Comparison of ENCODE assay signal across 8 cellular contexts in genomic region chr3:15207836-15208504, GRCh38. TPM values are rescaled to one million over a fixed set of nuclear protein-coding genes. Genes with fewer than 3 reads are reported as not detected.
DNase-seq lines count a peak whose midpoint lies in the region; ATAC-seq and TF ChIP-seq lines count a peak whose summit lies in the region.

No MANE protein-coding gene starts in this region.

- no peak overlapping the region for H3K27ac Mint-ChIP-seq in activated B cell treated with CpG ODN at 0.5 μM for 24 hours
- H3K27ac Mint-ChIP-seq in stimulated activated effector memory CD8-positive, alpha-beta T cell treated with anti-CD3 and anti-CD28 coated beads, Interleukin-12 subunit alpha, Interleukin-12 subunit beta, amount 100 ng/mL, for 72 hours, result peak overlapping the region; percentile 91
- H3K27ac Mint-ChIP-seq in CD14-positive monocyte, result peak overlapping the region in 1 of 7 donors; percentile 88

- CTCF ChIA-PET in HEK293T (lab: Yijun Ruan, JAX), result no interaction called here
- CTCF ChIA-PET in activated B cell treated with CpG ODN at 0.5 μM for 24 hours (lab: Charles Lee), result interaction anchor here (1.4 to 2.5 kb wide), 3 partner anchors 60 to 197 kb away, joined by 3 to 10 read pairs (median 9); no protein-coding TSS in a partner anchor

- DNase-seq in HEK293T (ENCODE audit: extremely low spot score) (no peak), activated B cell treated with CpG ODN at 0.5 μM for 24 hours (no peak), foreskin fibroblast (no peak), CD14-positive monocyte (ENCODE audit: low spot score) (no peak), islet precursor cell (no peak)
- DNase-seq in stimulated activated effector memory CD8-positive, alpha-beta T cell treated with anti-CD3 and anti-CD28 coated beads, Interleukin-12 subunit alpha, Interleukin-12 subunit beta, amount 100 ng/mL, for 72 hours (ENCODE audit: low spot score in 2 of 2), result no peak

- H3K27me3 Mint-ChIP-seq in activated B cell treated with CpG ODN at 0.5 μM for 24 hours (no peaks in the 10 kb centered on the region), CD14-positive monocyte (ENCODE audit: low read depth in 3 of 3) (peaks cover 0 to 2% (median 0%) of the 10 kb centered on the region in 3 donors)

- intact Hi-C loops in activated B cell treated with CpG ODN at 0.5 μM for 24 hours (cut with micrococcal nuclease), result loop anchor here (2.0 to 5.0 kb wide), 7 partner anchors 15 to 1059 kb away; partner anchors contain the start of gene OXNAD1
- intact Hi-C loops in CD14-positive monocyte (cut with micrococcal nuclease), result loop anchor here (2.0 to 10.0 kb wide), 4 partner anchors 103 to 394 kb away; partner anchors contain the start of genes BTD (in 1 of the 2) and HACL1 (in 1 of the 2)

- TF ChIP-seq CTCF in activated B cell treated with CpG ODN at 0.5 μM for 24 hours (IDR thresholded peaks at IDR 0.05) (no peak), foreskin fibroblast (IDR thresholded peaks at IDR 0.05; ENCODE audit: low read depth, low read length) (no peak), CD14-positive monocyte (IDR thresholded peaks at IDR 0.05) (no peak)

- H3K9me3 Mint-ChIP-seq in activated B cell treated with CpG ODN at 0.5 μM for 24 hours (no peaks in the 10 kb centered on the region), CD14-positive monocyte (no peaks in the 10 kb centered on the region)
- H3K9me3 Mint-ChIP-seq in stimulated activated effector memory CD8-positive, alpha-beta T cell treated with anti-CD3 and anti-CD28 coated beads, Interleukin-12 subunit alpha, Interleukin-12 subunit beta, amount 100 ng/mL, for 72 hours, result no peaks in the 10 kb centered on the region

- H3K4me3 Mint-ChIP-seq in activated B cell treated with CpG ODN at 0.5 μM for 24 hours (peak overlapping the region; percentile 56), CD14-positive monocyte (peak overlapping the region in 1 of 2 donors; percentile 32)
- peak overlapping the region; percentile 81 for H3K4me3 Mint-ChIP-seq in stimulated activated effector memory CD8-positive, alpha-beta T cell treated with anti-CD3 and anti-CD28 coated beads, Interleukin-12 subunit alpha, Interleukin-12 subunit beta, amount 100 ng/mL, for 72 hours

- H3K36me3 Mint-ChIP-seq in activated B cell treated with CpG ODN at 0.5 μM for 24 hours (ENCODE audit: low read depth) (peaks cover 24% of the 10 kb centered on the region), CD14-positive monocyte (peaks cover 18 to 29% of the 10 kb centered on the region in 2 donors)
- H3K36me3 Mint-ChIP-seq in stimulated activated effector memory CD8-positive, alpha-beta T cell treated with anti-CD3 and anti-CD28 coated beads, Interleukin-12 subunit alpha, Interleukin-12 subunit beta, amount 100 ng/mL, for 72 hours, result peaks cover 56% of the 10 kb centered on the region

- peaks cover 21% of the 10 kb centered on the region for H3K4me1 Mint-ChIP-seq in activated B cell treated with CpG ODN at 0.5 μM for 24 hours
- peaks cover 22% of the 10 kb centered on the region for H3K4me1 Mint-ChIP-seq in stimulated activated effector memory CD8-positive, alpha-beta T cell treated with anti-CD3 and anti-CD28 coated beads, Interleukin-12 subunit alpha, Interleukin-12 subunit beta, amount 100 ng/mL, for 72 hours
- peaks cover 21% of the 10 kb centered on the region for H3K4me1 Mint-ChIP-seq in CD14-positive monocyte

- ATAC-seq in activated B cell treated with CpG ODN at 0.5 μM for 24 hours (ENCODE audit: low read depth), result no peak
- ATAC-seq in stimulated activated effector memory CD8-positive, alpha-beta T cell treated with anti-CD3 and anti-CD28 coated beads, Interleukin-12 subunit alpha, Interleukin-12 subunit beta, amount 100 ng/mL, for 72 hours, result no peak
- ATAC-seq in HG02884 (IDR thresholded peaks at IDR 0.05; ENCODE audit: unreplicated experiment), result no peak
- ATAC-seq in HG02885 (IDR thresholded peaks at IDR 0.05; ENCODE audit: poor library complexity, unreplicated experiment), result no peak

- H3K4me3 ChIP-seq in foreskin fibroblast (ENCODE audit: low read depth in 1 of 2, low read length in 2 of 2), result peak overlapping the region; percentile 92 to 96

- POLR2A ChIA-PET in HEK293T (lab: Yijun Ruan, JAX), result interaction anchor here (0.9 to 1.2 kb wide), 3 partner anchors 12 to 91 kb away, joined by 3 to 4 read pairs (median 3); no protein-coding TSS in a partner anchor
- POLR2A ChIA-PET in activated B cell treated with CpG ODN at 0.5 μM for 24 hours (lab: Charles Lee), result interaction anchor here (0.6 to 1.1 kb wide), 4 partner anchors 50 to 708 kb away, joined by 3 to 7 read pairs (median 6); partner anchors contain the start of gene RBSN

TF ChIP-seq in HEK293T, 16 proteins besides CTCF, POLR2A, EP300 and RAD21:
- TF ChIP-seq FOXK2 (IDR thresholded peaks at IDR 0.05), result no peak
- peak; percentile 59 for TF ChIP-seq PKNOX1 (IDR thresholded peaks at IDR 0.05)
- TF ChIP-seq ZNF384 (IDR thresholded peaks at IDR 0.05), result no peak; the same call in 1 of the 2 replicates

RNA-seq across cellular contexts. Expression of gene CAPN7, which starts 1.9 kb away (rescaled TPM):
- 35.0 and 45.1 TPM in 2 replicates for total RNA-seq in activated B cell treated with CpG ODN at 0.5 μM for 24 hours
- 10 to 100 TPM; 11.7 to 14.7 TPM for polyA plus RNA-seq in CD14-positive monocyte
